ENCODE assay signal across 20 cellular contexts in the genomic region with DNA sequence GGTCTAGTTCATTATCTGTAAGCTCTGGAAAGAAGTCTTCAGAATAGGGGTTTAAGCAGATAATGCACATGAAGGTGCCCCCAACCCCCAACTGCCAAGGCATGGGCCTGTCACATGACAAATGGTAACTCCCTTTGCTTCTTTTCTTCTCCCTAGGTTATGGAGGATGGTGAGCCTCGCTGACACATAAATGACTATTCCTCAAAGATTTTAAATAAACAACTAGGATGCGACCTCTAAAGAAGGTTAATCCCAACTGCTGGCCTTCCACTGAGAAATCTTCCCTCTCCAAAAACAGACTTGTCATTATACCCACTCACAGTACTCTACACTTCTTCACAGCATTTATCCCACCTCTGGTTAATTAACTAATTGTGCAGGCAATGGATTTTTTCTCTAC.
DNase-seq lines count a peak whose midpoint lies in the region; ATAC-seq lines count a peak whose summit lies in the region.
"Had no signal": no experiment of that assay in that cellular context is flagged by ENCODE, and none has a peak within 500 bp of the region (broad histone marks: within the 10 kb centered on the region; RNA-seq: fewer than 3 reads in every experiment).

No MANE protein-coding gene starts in this region.

- H3K4me1 Mint-ChIP-seq in T-helper 2 cell treated with Interferon-gamma antibody and Interleukin-4, amounts not matched to agents 5 μg/mL and 100 μg/mL, for 36 hours (ENCODE audit: low read depth) = peaks cover 41% of the 10 kb centered on the region
- peaks cover 50% of the 10 kb centered on the region for H3K4me1 Mint-ChIP-seq in stimulated activated naive CD8-positive, alpha-beta T cell treated with anti-CD3 and anti-CD28 coated beads, Interleukin-15, Interleukin-2, amounts not matched to agents 100 ng/mL and 50 ng/mL, for 24 hours (ENCODE audit: low read depth)
- H3K4me1 Mint-ChIP-seq in stimulated activated naive CD8-positive, alpha-beta T cell treated with anti-CD3 and anti-CD28 coated beads, Interleukin-15, amount 100 ng/mL, for 72 hours = peaks cover 44% of the 10 kb centered on the region
- peaks cover 41% of the 10 kb centered on the region for H3K4me1 Mint-ChIP-seq in activated naive CD8-positive, alpha-beta T cell treated with anti-CD3 and anti-CD28 coated beads, Interleukin-2, amount 50 U/mL, for 24 hours
- H3K4me1 Mint-ChIP-seq: CD14-positive monocyte, WTC11 had no signal

- H3K27ac ChIP-seq in substantia nigra (ENCODE audit: low read depth, low read length, poor library complexity, severe bottlenecking) = no peak overlapping the region
- H3K27ac ChIP-seq: left lung, prostate gland, thyroid gland had no signal

- H3K4me3 Mint-ChIP-seq in T-helper 2 cell treated with Interferon-gamma antibody and Interleukin-4, amounts not matched to agents 5 μg/mL and 100 μg/mL, for 36 hours = no peak overlapping the region
- peak overlapping the region; percentile 15 for H3K4me3 Mint-ChIP-seq in stimulated activated naive CD8-positive, alpha-beta T cell treated with anti-CD3 and anti-CD28 coated beads, Interleukin-15, Interleukin-2, amounts not matched to agents 100 ng/mL and 50 ng/mL, for 24 hours
- H3K4me3 Mint-ChIP-seq in stimulated activated naive CD8-positive, alpha-beta T cell treated with anti-CD3 and anti-CD28 coated beads, Interleukin-15, amount 100 ng/mL, for 72 hours = peak overlapping the region in 1 of 2 donors; percentile 64
- no peak overlapping the region for H3K4me3 Mint-ChIP-seq in activated naive CD8-positive, alpha-beta T cell treated with anti-CD3 and anti-CD28 coated beads, Interleukin-2, amount 50 U/mL, for 24 hours
- H3K4me3 Mint-ChIP-seq: CD14-positive monocyte, WTC11 had no signal

- ATAC-seq in stimulated activated naive CD8-positive, alpha-beta T cell treated with anti-CD3 and anti-CD28 coated beads, Interleukin-15, amount 100 ng/mL, for 72 hours = no peak
- ATAC-seq in activated naive CD8-positive, alpha-beta T cell treated with anti-CD3 and anti-CD28 coated beads, Interleukin-2, amount 50 U/mL, for 24 hours = no peak
- no peak for ATAC-seq in HG02870 (IDR thresholded peaks at IDR 0.05; ENCODE audit: unreplicated experiment)
- ATAC-seq: left lung, WTC11 had no signal

- DNase-seq in T-helper 2 cell treated with Interferon-gamma antibody and Interleukin-4, amounts not matched to agents 5 μg/mL and 100 μg/mL, for 36 hours (ENCODE audit: low spot score) = no peak
- DNase-seq in T-helper 2 cell (no peak), substantia nigra (lab: John Stamatoyannopoulos, UW) (no peak), SKM-1 (lab: John Stamatoyannopoulos, UW; ENCODE audit: unreplicated experiment) (no peak)
- no peak for DNase-seq in stimulated activated naive CD8-positive, alpha-beta T cell treated with anti-CD3 and anti-CD28 coated beads, Interleukin-15, amount 100 ng/mL, for 72 hours
- no peak for DNase-seq in activated naive CD8-positive, alpha-beta T cell treated with anti-CD3 and anti-CD28 coated beads, Interleukin-2, amount 50 U/mL, for 24 hours
- DNase-seq: 8988T; effector CD4-positive, alpha-beta T cell; left lung; mesendoderm; NCI-H1092 treated with DMSO at 0.1 percent for 48 hours; NCI-H187 treated with DMSO at 0.1 percent for 48 hours; NCI-H524 treated with DMSO at 0.1 percent for 48 hours; stimulated activated naive CD4-positive, alpha-beta T cell treated with Interleukin-2 at 50 U/mL for 16 hours; thyroid gland had no signal

- H3K27me3 Mint-ChIP-seq in T-helper 2 cell treated with Interferon-gamma antibody and Interleukin-4, amounts not matched to agents 5 μg/mL and 100 μg/mL, for 36 hours (ENCODE audit: low read depth) = no peaks in the 10 kb centered on the region
- H3K27me3 Mint-ChIP-seq in stimulated activated naive CD8-positive, alpha-beta T cell treated with anti-CD3 and anti-CD28 coated beads, Interleukin-15, Interleukin-2, amounts not matched to agents 100 ng/mL and 50 ng/mL, for 24 hours = no peaks in the 10 kb centered on the region
- no peaks in the 10 kb centered on the region for H3K27me3 Mint-ChIP-seq in stimulated activated naive CD8-positive, alpha-beta T cell treated with anti-CD3 and anti-CD28 coated beads, Interleukin-15, amount 100 ng/mL, for 72 hours
- no peaks in the 10 kb centered on the region for H3K27me3 Mint-ChIP-seq in activated naive CD8-positive, alpha-beta T cell treated with anti-CD3 and anti-CD28 coated beads, Interleukin-2, amount 50 U/mL, for 24 hours

- H3K36me3 Mint-ChIP-seq in T-helper 2 cell treated with Interferon-gamma antibody and Interleukin-4, amounts not matched to agents 5 μg/mL and 100 μg/mL, for 36 hours (ENCODE audit: low read depth) = peaks cover 49% of the 10 kb centered on the region
- peaks cover 56% of the 10 kb centered on the region for H3K36me3 Mint-ChIP-seq in stimulated activated naive CD8-positive, alpha-beta T cell treated with anti-CD3 and anti-CD28 coated beads, Interleukin-15, Interleukin-2, amounts not matched to agents 100 ng/mL and 50 ng/mL, for 24 hours (ENCODE audit: low read depth)
- peaks cover 45% of the 10 kb centered on the region for H3K36me3 Mint-ChIP-seq in activated naive CD8-positive, alpha-beta T cell treated with anti-CD3 and anti-CD28 coated beads, Interleukin-2, amount 50 U/mL, for 24 hours (ENCODE audit: low read depth)
- H3K36me3 Mint-ChIP-seq: WTC11 had no signal

- peak overlapping the region; percentile 73 for H3K27ac Mint-ChIP-seq in T-helper 2 cell treated with Interferon-gamma antibody and Interleukin-4, amounts not matched to agents 5 μg/mL and 100 μg/mL, for 36 hours
- peak overlapping the region; percentile 97 for H3K27ac Mint-ChIP-seq in stimulated activated naive CD8-positive, alpha-beta T cell treated with anti-CD3 and anti-CD28 coated beads, Interleukin-15, Interleukin-2, amounts not matched to agents 100 ng/mL and 50 ng/mL, for 24 hours
- peak overlapping the region in 1 of 2 donors; percentile 62 for H3K27ac Mint-ChIP-seq in stimulated activated naive CD8-positive, alpha-beta T cell treated with anti-CD3 and anti-CD28 coated beads, Interleukin-15, amount 100 ng/mL, for 72 hours
- H3K27ac Mint-ChIP-seq in activated naive CD8-positive, alpha-beta T cell treated with anti-CD3 and anti-CD28 coated beads, Interleukin-2, amount 50 U/mL, for 24 hours = peak overlapping the region; percentile 94
- H3K27ac Mint-ChIP-seq: CD14-positive monocyte, WTC11 had no signal

- H3K9me3 Mint-ChIP-seq in T-helper 2 cell treated with Interferon-gamma antibody and Interleukin-4, amounts not matched to agents 5 μg/mL and 100 μg/mL, for 36 hours = peaks cover 3% of the 10 kb centered on the region
- H3K9me3 Mint-ChIP-seq in stimulated activated naive CD8-positive, alpha-beta T cell treated with anti-CD3 and anti-CD28 coated beads, Interleukin-15, Interleukin-2, amounts not matched to agents 100 ng/mL and 50 ng/mL, for 24 hours = no peaks in the 10 kb centered on the region
- peaks cover 0 to 4% of the 10 kb centered on the region in 2 donors for H3K9me3 Mint-ChIP-seq in stimulated activated naive CD8-positive, alpha-beta T cell treated with anti-CD3 and anti-CD28 coated beads, Interleukin-15, amount 100 ng/mL, for 72 hours
- H3K9me3 Mint-ChIP-seq in activated naive CD8-positive, alpha-beta T cell treated with anti-CD3 and anti-CD28 coated beads, Interleukin-2, amount 50 U/mL, for 24 hours = no peaks in the 10 kb centered on the region
- H3K9me3 Mint-ChIP-seq: CD14-positive monocyte, WTC11 had no signal
